ENCODE assay signal across 10 cellular contexts in the genomic region with DNA sequence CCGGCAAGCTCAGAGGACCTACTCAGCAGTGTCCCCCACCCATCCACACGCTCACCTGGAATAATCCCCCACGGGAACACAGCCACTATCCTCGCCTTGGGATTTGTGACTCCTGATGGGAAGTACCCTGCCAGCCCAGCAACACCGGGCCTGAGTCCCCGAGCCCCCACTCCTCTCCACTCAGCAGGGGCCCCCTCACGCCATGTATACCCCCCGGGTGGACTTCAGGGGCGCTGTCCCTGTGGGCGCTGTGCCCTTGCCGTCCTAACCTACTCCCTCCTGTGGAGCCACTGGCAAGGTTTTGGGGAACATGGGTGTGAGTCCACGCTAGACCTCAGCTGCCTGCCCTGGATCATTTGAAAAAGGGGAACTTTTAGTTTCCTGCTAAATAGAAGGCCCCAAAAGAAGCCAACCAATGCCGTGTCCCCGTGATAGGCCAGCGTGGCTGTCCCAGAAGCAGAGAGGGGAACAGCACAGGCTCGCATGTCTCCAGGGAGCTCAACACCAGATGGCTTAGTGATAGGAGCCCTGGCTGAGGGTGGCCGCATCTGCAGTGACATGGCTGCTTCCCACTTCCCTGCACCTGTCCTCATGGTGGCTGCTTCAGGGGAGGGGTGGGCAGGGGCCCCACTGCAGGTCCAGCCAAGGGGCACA.
DNase-seq lines count a peak whose midpoint lies in the region; ATAC-seq and FAIRE-seq lines count a peak whose summit lies in the region.
"Had no signal": no experiment of that assay in that cellular context is flagged by ENCODE, and none has a peak within 500 bp of the region (broad histone marks: within the 10 kb centered on the region; RNA-seq: fewer than 3 reads in every experiment).

No MANE protein-coding gene starts in this region.

- no peak overlapping the region for H3K4me3 Mint-ChIP-seq in activated CD4-positive, alpha-beta T cell treated with anti-CD3 and anti-CD28 coated beads for 36 hours
- H3K4me3 Mint-ChIP-seq: endodermal cell had no signal

- FAIRE-seq in frontal cortex (lab: Jason Lieb, UNC) = no peak

- no peaks in the 10 kb centered on the region for H3K9me3 Mint-ChIP-seq in activated CD4-positive, alpha-beta T cell treated with anti-CD3 and anti-CD28 coated beads for 36 hours (ENCODE audit: low read depth)
- H3K9me3 Mint-ChIP-seq: endodermal cell had no signal

- peaks cover 68% of the 10 kb centered on the region for H3K4me1 Mint-ChIP-seq in activated CD4-positive, alpha-beta T cell treated with anti-CD3 and anti-CD28 coated beads for 36 hours

- H3K27me3 ChIP-seq in duodenal mucosa (ENCODE audit: control insufficient read depth in 1 of 2, insufficient read depth in 2 of 2, low read length in 2 of 2) = no peaks in the 10 kb centered on the region
- no peaks in the 10 kb centered on the region for H3K27me3 ChIP-seq in stomach smooth muscle (ENCODE audit: control insufficient read depth in 1 of 2, insufficient read depth in 2 of 2, low read length in 2 of 2)
- H3K27me3 ChIP-seq in H7 (ENCODE audit: control insufficient read depth, insufficient read depth, low read length) = no peaks in the 10 kb centered on the region

- H3K27ac Mint-ChIP-seq in activated CD4-positive, alpha-beta T cell treated with anti-CD3 and anti-CD28 coated beads for 36 hours = peak overlapping the region; percentile 69
- H3K27ac Mint-ChIP-seq: endodermal cell had no signal

- ATAC-seq in activated CD4-positive, alpha-beta T cell treated with anti-CD3 and anti-CD28 coated beads for 36 hours = no peak

- peaks cover 0 to 11% of the 10 kb centered on the region in 2 donors for H3K36me3 ChIP-seq in duodenal mucosa (ENCODE audit: control insufficient read depth in 1 of 2, insufficient read depth in 2 of 2, low read length in 2 of 2)
- peaks cover 0 to 4% of the 10 kb centered on the region in 2 donors for H3K36me3 ChIP-seq in stomach smooth muscle (ENCODE audit: control insufficient read depth in 2 of 2, insufficient read depth in 2 of 2, low read length in 2 of 2)
- H3K36me3 ChIP-seq in H7 (replicated peaks; ENCODE audit: control insufficient read depth, insufficient read depth, low read length) = no peaks in the 10 kb centered on the region

- no peak for DNase-seq in activated CD4-positive, alpha-beta T cell treated with anti-CD3 and anti-CD28 coated beads for 36 hours
- DNase-seq in activated CD4-positive, alpha-beta T cell treated with anti-CD3 and anti-CD28 coated beads for 4 hours = no peak
- DNase-seq in Kasumi-1 (lab: John Stamatoyannopoulos, UW) (peak; percentile 72 to 75), H7 (no peak), frontal cortex (ENCODE audit: low spot score in 2 of 2) (no peak), EL (no peak)
- DNase-seq: endodermal cell, HCEC 1CT had no signal

- POLR2A ChIA-PET in activated CD4-positive, alpha-beta T cell treated with anti-CD3 and anti-CD28 coated beads for 36 hours (lab: Charles Lee) = interaction anchor here (0.6 to 3.3 kb wide), 3 partner anchors 14 to 53 kb away, joined by 4 to 20 read pairs (median 6); no protein-coding TSS in a partner anchor

- no peaks in the 10 kb centered on the region for H3K27me3 Mint-ChIP-seq in activated CD4-positive, alpha-beta T cell treated with anti-CD3 and anti-CD28 coated beads for 36 hours

- peaks cover 42 to 53% of the 10 kb centered on the region in 2 donors for H3K4me1 ChIP-seq in duodenal mucosa (ENCODE audit: control insufficient read depth in 1 of 2, insufficient read depth in 2 of 2, low read length in 2 of 2)
- peaks cover 29% of the 10 kb centered on the region for H3K4me1 ChIP-seq in stomach smooth muscle (ENCODE audit: control insufficient read depth, insufficient read depth, low read length)

- intact Hi-C loops in activated CD4-positive, alpha-beta T cell treated with anti-CD3 and anti-CD28 coated beads for 36 hours (cut with DNase I, micrococcal nuclease) = loop anchor here (5.0 kb wide), 2 partner anchors 170 to 510 kb away; no protein-coding TSS in a partner anchor

- H3K9me3 ChIP-seq in duodenal mucosa (ENCODE audit: control insufficient read depth in 1 of 2, low read length in 2 of 2) (no peaks in the 10 kb centered on the region), stomach smooth muscle (ENCODE audit: control insufficient read depth in 2 of 2, low read length in 2 of 2) (no peaks in the 10 kb centered on the region)

- CTCF ChIA-PET in activated CD4-positive, alpha-beta T cell treated with anti-CD3 and anti-CD28 coated beads for 36 hours (lab: Charles Lee) = interaction anchor here (1.0 to 4.7 kb wide), 3 partner anchors 15 to 72 kb away, joined by 3 to 20 read pairs (median 3); no protein-coding TSS in a partner anchor

- H3K27ac ChIP-seq in duodenal mucosa (ENCODE audit: low read depth, low read length) (peak overlapping the region; percentile 6), stomach smooth muscle (ENCODE audit: low read length) (peak overlapping the region; percentile 24)

- H3K9ac ChIP-seq in duodenal mucosa (ENCODE audit: low read depth in 1 of 2, low read length in 2 of 2) (no peak overlapping the region), stomach smooth muscle (ENCODE audit: low read length in 2 of 2) (no peak overlapping the region)

- H3K4me3 ChIP-seq in duodenal mucosa (ENCODE audit: low read depth in 1 of 2, low read length in 2 of 2) (no peak overlapping the region), stomach smooth muscle (ENCODE audit: low read length in 2 of 2) (no peak overlapping the region), H7 (ENCODE audit: insufficient read depth, low read depth, low read length) (no peak overlapping the region)

- peaks cover 18% of the 10 kb centered on the region for H3K36me3 Mint-ChIP-seq in activated CD4-positive, alpha-beta T cell treated with anti-CD3 and anti-CD28 coated beads for 36 hours (ENCODE audit: low read depth)

Comparison
In these comparisons a context has a peak if more than half of its experiments do, and no peak if none do; other contexts are left out.
1. DNase-seq: peak in Kasumi-1 (2 of 2); none in activated CD4-positive, alpha-beta T cell treated with anti-CD3 and anti-CD28 coated beads for 36 hours (single experiment), activated CD4-positive, alpha-beta T cell treated with anti-CD3 and anti-CD28 coated beads for 4 hours (0 of 2), H7 (single experiment), frontal cortex (0 of 2) and EL (single experiment).